Comparison of ENCODE assay signal across 2 cellular contexts in genomic region chr15:43187544-43188155, GRCh38.
TF ChIP-seq lines count a peak whose summit lies in the region.

No MANE protein-coding gene starts in this region.

TF ChIP-seq in HCT116, 20 proteins besides CTCF, POLR2A, EP300 and RAD21:
- TF ChIP-seq, protein P1, sequence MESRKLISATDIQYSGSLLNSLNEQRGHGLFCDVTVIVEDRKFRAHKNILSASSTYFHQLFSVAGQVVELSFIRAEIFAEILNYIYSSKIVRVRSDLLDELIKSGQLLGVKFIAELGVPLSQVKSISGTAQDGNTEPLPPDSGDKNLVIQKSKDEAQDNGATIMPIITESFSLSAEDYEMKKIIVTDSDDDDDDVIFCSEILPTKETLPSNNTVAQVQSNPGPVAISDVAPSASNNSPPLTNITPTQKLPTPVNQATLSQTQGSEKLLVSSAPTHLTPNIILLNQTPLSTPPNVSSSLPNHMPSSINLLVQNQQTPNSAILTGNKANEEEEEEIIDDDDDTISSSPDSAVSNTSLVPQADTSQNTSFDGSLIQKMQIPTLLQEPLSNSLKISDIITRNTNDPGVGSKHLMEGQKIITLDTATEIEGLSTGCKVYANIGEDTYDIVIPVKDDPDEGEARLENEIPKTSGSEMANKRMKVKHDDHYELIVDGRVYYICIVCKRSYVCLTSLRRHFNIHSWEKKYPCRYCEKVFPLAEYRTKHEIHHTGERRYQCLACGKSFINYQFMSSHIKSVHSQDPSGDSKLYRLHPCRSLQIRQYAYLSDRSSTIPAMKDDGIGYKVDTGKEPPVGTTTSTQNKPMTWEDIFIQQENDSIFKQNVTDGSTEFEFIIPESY (IDR thresholded peaks at IDR 0.05; ENCODE audit: extremely low read depth, insufficient replicate concordance, low read length): no peak
- TF ChIP-seq SRF (IDR thresholded peaks at IDR 0.05; ENCODE audit: low read depth) (no peak), POLR2AphosphoS5 (IDR thresholded peaks at IDR 0.05; ENCODE audit: low read depth, low read length) (no peak), JUND (IDR thresholded peaks at IDR 0.05) (no peak), CBX3 (IDR thresholded peaks at IDR 0.05; ENCODE audit: low read depth) (no peak), SIN3A (IDR thresholded peaks at IDR 0.05; ENCODE audit: low read depth) (no peak), EZH2phosphoT487 (IDR thresholded peaks at IDR 0.05; ENCODE audit: borderline replicate concordance) (no peak), ZFX (IDR thresholded peaks at IDR 0.05) (no peak), REST (IDR thresholded peaks at IDR 0.05; ENCODE audit: low read depth) (no peak), SP1 (IDR thresholded peaks at IDR 0.05; ENCODE audit: low read depth) (no peak), MAX (IDR thresholded peaks at IDR 0.05) (no peak), TCF7L2 (IDR thresholded peaks at IDR 0.05; ENCODE audit: borderline replicate concordance, extremely low read depth, insufficient read depth, insufficient read length) (no peak)
TF ChIP-seq in HCT116: peak in this region for 0.

TF ChIP-seq in SK-N-SH, 30 proteins besides CTCF, POLR2A, EP300 and RAD21:
- TF ChIP-seq TEAD4 (IDR thresholded peaks at IDR 0.05; ENCODE audit: borderline replicate concordance, insufficient read depth) (no peak), SMC3 (IDR thresholded peaks at IDR 0.05; ENCODE audit: low read depth, low read length) (peak; percentile 63)
